9 cellular contexts compared by ENCODE assay signal in genomic region chr12:49296836-49297694, GRCh38. TPM values are rescaled to one million over a fixed set of nuclear protein-coding genes. Genes with fewer than 3 reads are reported as not detected.
DNase-seq lines count a peak whose midpoint lies in the region; ATAC-seq and TF ChIP-seq lines count a peak whose summit lies in the region.
"Had no signal": no experiment of that assay in that cellular context is flagged by ENCODE, and none has a peak within 500 bp of the region (broad histone marks: within the 10 kb centered on the region; RNA-seq: fewer than 3 reads in every experiment).

No MANE protein-coding gene starts in this region.

- ATAC-seq in body of pancreas = peak; percentile 68
- peak; percentile 20 for ATAC-seq in lung (ENCODE audit: insufficient read depth, low FRiP score)
- no peak for ATAC-seq in HG02973 (IDR thresholded peaks at IDR 0.05; ENCODE audit: unreplicated experiment)

- peak overlapping the region; percentile 36 to 63 (median 44); a peak in 18 of 20 replicates for H3K4me3 ChIP-seq in BLaER1 treated with 17β-estradiol and CSF1 and Interleukin-3, amounts not matched to agents 10 nM and 100 nM
- H3K4me3 ChIP-seq in HEK293 (ENCODE audit: low read depth, low read length) (peak overlapping the region; percentile 57), body of pancreas (no peak overlapping the region), lung (no peak overlapping the region)

- H3K9ac ChIP-seq in BLaER1 treated with 17β-estradiol and CSF1 and Interleukin-3, amounts not matched to agents 10 nM and 100 nM = peak overlapping the region in 1 of 11 experiments; percentile 36; a peak in 1 of 22 replicates

- DNase-seq in RKO (ENCODE audit: low spot score) (peak; percentile 35), body of pancreas (peak; percentile 51 to 72 (median 56)), lung (ENCODE audit: low spot score) (peak; percentile 49), inferior parietal cortex (ENCODE audit: extremely low spot score) (no peak), putamen (ENCODE audit: low spot score) (no peak)

- CTCF ChIA-PET in HEK293 (lab: Yijun Ruan, JAX) = interaction anchor here (0.5 to 10.2 kb wide), 61 partner anchors 8 to 554 kb away, joined by 3 to 208 read pairs (median 4); partner anchors contain the start of genes C1QL4, DNAJC22, PRPF40B and SPATS2

- H3K4me1 ChIP-seq in BLaER1 treated with 17β-estradiol and CSF1 and Interleukin-3, amounts not matched to agents 10 nM and 100 nM = peaks cover 17 to 44% (median 30%) of the 10 kb centered on the region in 10 experiments; a peak in 19 of 20 replicates
- peaks cover 8% of the 10 kb centered on the region for H3K4me1 ChIP-seq in HEK293 (ENCODE audit: control insufficient read depth, insufficient read depth, low read length)
- peaks cover 26% of the 10 kb centered on the region for H3K4me1 ChIP-seq in body of pancreas
- peaks cover 0 to 17% of the 10 kb centered on the region in 2 donors for H3K4me1 ChIP-seq in lung (ENCODE audit: control insufficient read depth in 2 of 2, insufficient read depth in 2 of 2, low read length in 2 of 2)

- H3K4me2 ChIP-seq in BLaER1 treated with 17β-estradiol and CSF1 and Interleukin-3, amounts not matched to agents 10 nM and 100 nM = peak overlapping the region; percentile 58 to 88 (median 78)

- H3K27me3 ChIP-seq in BLaER1 treated with 17β-estradiol and CSF1 and Interleukin-3, amounts not matched to agents 10 nM and 100 nM = peaks cover 58 to 69% (median 67%) of the 10 kb centered on the region in 11 experiments
- peaks cover 3 to 16% of the 10 kb centered on the region in 2 donors for H3K27me3 ChIP-seq in body of pancreas
- no peaks in the 10 kb centered on the region for H3K27me3 ChIP-seq in lung (ENCODE audit: control insufficient read depth, insufficient read depth)

- peaks cover 0 to 8% (median 0%) of the 10 kb centered on the region in 11 experiments; a peak in 5 of 22 replicates for H3K9me3 ChIP-seq in BLaER1 treated with 17β-estradiol and CSF1 and Interleukin-3, amounts not matched to agents 10 nM and 100 nM (replicated peaks in 1 of 11)
- H3K9me3 ChIP-seq in HEK293 (ENCODE audit: control insufficient read depth, insufficient read depth, low read depth, low read length) (no peaks in the 10 kb centered on the region), body of pancreas (no peaks in the 10 kb centered on the region), lung (ENCODE audit: control insufficient read depth in 2 of 2, insufficient read depth in 1 of 2, low read length in 1 of 2) (no peaks in the 10 kb centered on the region)

- no peak overlapping the region for H3K27ac ChIP-seq in BLaER1 treated with 17β-estradiol and CSF1 and Interleukin-3, amounts not matched to agents 10 nM and 100 nM
- H3K27ac ChIP-seq in HEK293 (ENCODE audit: extremely low read depth, low read depth, low read length) = peak overlapping the region; percentile 55; the same call in 1 of the 2 replicates
- H3K27ac ChIP-seq in body of pancreas = no peak overlapping the region
- H3K27ac ChIP-seq in lung (ENCODE audit: low read depth in 1 of 2, low read length in 1 of 2) = no peak overlapping the region

- intact Hi-C loops in body of pancreas (cut with DNase I) = no loop called here

- 2 to 3% methylated on average over 15 to 76 of the region's 77 CpGs for WGBS in body of pancreas, 2 donors
- WGBS in lung, 2 donors = 3 to 5% methylated on average over 50 to 77 of the region's 77 CpGs

- H4K20me1 ChIP-seq in BLaER1 treated with 17β-estradiol and CSF1 and Interleukin-3, amounts not matched to agents 10 nM and 100 nM = peaks cover 0 to 37% (median 21%) of the 10 kb centered on the region in 11 experiments; a peak in 15 of 22 replicates

- no peaks in the 10 kb centered on the region for H3K36me3 ChIP-seq in BLaER1 treated with 17β-estradiol and CSF1 and Interleukin-3, amounts not matched to agents 10 nM and 100 nM
- H3K36me3 ChIP-seq in HEK293 (ENCODE audit: control insufficient read depth in 2 of 2, insufficient read depth in 1 of 2, low read length in 2 of 2) = peaks cover 0 to 9% of the 10 kb centered on the region in 2 experiments; a peak in 1 of 3 replicates
- H3K36me3 ChIP-seq in body of pancreas (replicated peaks in 1 of 2; ENCODE audit: insufficient read depth in 1 of 2, low read depth in 2 of 2) = no peaks in the 10 kb centered on the region
- no peaks in the 10 kb centered on the region for H3K36me3 ChIP-seq in lung (ENCODE audit: control insufficient read depth in 2 of 2, insufficient read depth in 2 of 2, low read length in 2 of 2)

- no peak for TF ChIP-seq POLR2A in body of pancreas (IDR thresholded peaks at IDR 0.05)

- POLR2A ChIA-PET in HEK293 (lab: Yijun Ruan, JAX) = interaction anchor here (0.6 to 7.6 kb wide), 20 partner anchors 8 to 531 kb away, joined by 3 to 94 read pairs (median 6); partner anchors contain the start of genes C1QL4, DNAJC22, NCKAP5L and SPATS2

- peak; percentile 86; the same call in 1 of the 2 replicates for TF ChIP-seq CTCF in HEK293 (tag by site-specific recombination; IDR thresholded peaks at IDR 0.05)
- TF ChIP-seq CTCF in body of pancreas (IDR thresholded peaks at IDR 0.05) = peak in 3 of 7 experiments; percentile 3 to 29 (median 8)
- no peak for TF ChIP-seq CTCF in lung (IDR thresholded peaks at IDR 0.05; ENCODE audit: control extremely low read depth, extremely low read depth)

TF ChIP-seq in HEK293, 187 proteins besides CTCF, POLR2A, EP300 and RAD21 (continues in another document):
- TF ChIP-seq PATZ1 (tag by site-specific recombination; IDR thresholded peaks at IDR 0.05) (peak; percentile 52), GLIS1 (tag by site-specific recombination; IDR thresholded peaks at IDR 0.05) (peak; percentile 66), ZNF548 (tag by site-specific recombination; IDR thresholded peaks at IDR 0.05) (0 out of 2 replicates have a peak, but pooled peaks have one; percentile 6), ZNF335 (tag by site-specific recombination; conservative IDR thresholded peaks at IDR 0.05) (peak; percentile 89), ZNF366 (tag by site-specific recombination; conservative IDR thresholded peaks at IDR 0.05) (0 out of 2 replicates have a peak, but pooled peaks have one; percentile 8), ZNF341 (tag by site-specific recombination; IDR thresholded peaks at IDR 0.05; ENCODE audit: low read depth) (peak; percentile 30; the same call in 1 of the 2 replicates), ZNF843 (tag by site-specific recombination; IDR thresholded peaks at IDR 0.05) (no peak; the same call in 1 of the 2 replicates), ZBTB44 (tag by site-specific recombination; IDR thresholded peaks at IDR 0.05) (0 out of 2 replicates have a peak, but pooled peaks have one; percentile 23), ZNF544 (tag by site-specific recombination; IDR thresholded peaks at IDR 0.05) (no peak), ZNF423 (tag by site-specific recombination; IDR thresholded peaks at IDR 0.05) (0 out of 2 replicates have a peak, but pooled peaks have one; percentile 12), OSR2 (tag by site-specific recombination; IDR thresholded peaks at IDR 0.05) (peak; percentile 77), WT1 (tag by site-specific recombination; IDR thresholded peaks at IDR 0.05) (peak; percentile 29; the same call in 1 of the 2 replicates), ZNF670 (tag by site-specific recombination; IDR thresholded peaks at IDR 0.05; ENCODE audit: low read depth) (no peak)

RNA-seq across cellular contexts. Expression of gene PRPH, which starts 2.1 kb away (rescaled TPM):
- 1 to 10 TPM in 1 of 2 donors, not detected in 1; 9.6 TPM for total RNA-seq in body of pancreas
- total RNA-seq in lung = 1 to 10 TPM in 1 of 2 donors, under 1 TPM in 1; 0.67 to 2.7 TPM
- polyA plus RNA-seq in lung = under 1 TPM; 0.19 to 0.67 TPM

RNA-seq across cellular contexts. Expression of gene TROAP, which starts 26.0 kb away (rescaled TPM):
- total RNA-seq in body of pancreas (not detected), lung (1 to 10 TPM; 1.2 to 4.6 TPM)
- 1 to 10 TPM; 2.4 to 4.1 TPM for polyA plus RNA-seq in lung

RNA-seq across cellular contexts. Expression of gene TUBA1C, which starts 32.2 kb away (rescaled TPM):
- total RNA-seq in body of pancreas = 10 to 100 TPM; 32.6 to 39.2 TPM
- 100 to 1,000 TPM in 1 of 2 donors, 10 to 100 TPM in 1; 54.3 to 224 TPM for total RNA-seq in lung
- polyA plus RNA-seq in lung = 100 to 1,000 TPM; 179 to 593 TPM

RNA-seq across cellular contexts. Expression of gene C1QL4, which starts 39.9 kb away (rescaled TPM):
- total RNA-seq in body of pancreas (not detected), lung (not detected)
- under 1 TPM in 1 of 2 donors, not detected in 1; 0.06 TPM for polyA plus RNA-seq in lung
- polyA plus RNA-seq: fibroblast of lung had no signal

RNA-seq across cellular contexts. Expression of gene DNAJC22, which starts 49.6 kb away (rescaled TPM):
- 10 to 100 TPM in 1 of 2 donors, 1 to 10 TPM in 1; 7.3 to 10.9 TPM for total RNA-seq in body of pancreas
- total RNA-seq in lung = 1 to 10 TPM; 1.5 to 1.7 TPM
- polyA plus RNA-seq in lung = under 1 TPM; 0.24 to 0.28 TPM

Comparison
In these comparisons a context has a peak if more than half of its experiments do, and no peak if none do; other contexts are left out.
1. H3K4me3 ChIP-seq: peak in BLaER1 treated with 17β-estradiol and CSF1 and Interleukin-3, amounts not matched to agents 10 nM and 100 nM (10 of 10) and HEK293 (single experiment); none in body of pancreas (0 of 2) and lung (single experiment).
2. DNase-seq: peak in RKO (single experiment), body of pancreas (4 of 4) and lung (single experiment); none in inferior parietal cortex (single experiment) and putamen (single experiment).